ENCODE assay signal across 15 cellular contexts in the genomic region with DNA sequence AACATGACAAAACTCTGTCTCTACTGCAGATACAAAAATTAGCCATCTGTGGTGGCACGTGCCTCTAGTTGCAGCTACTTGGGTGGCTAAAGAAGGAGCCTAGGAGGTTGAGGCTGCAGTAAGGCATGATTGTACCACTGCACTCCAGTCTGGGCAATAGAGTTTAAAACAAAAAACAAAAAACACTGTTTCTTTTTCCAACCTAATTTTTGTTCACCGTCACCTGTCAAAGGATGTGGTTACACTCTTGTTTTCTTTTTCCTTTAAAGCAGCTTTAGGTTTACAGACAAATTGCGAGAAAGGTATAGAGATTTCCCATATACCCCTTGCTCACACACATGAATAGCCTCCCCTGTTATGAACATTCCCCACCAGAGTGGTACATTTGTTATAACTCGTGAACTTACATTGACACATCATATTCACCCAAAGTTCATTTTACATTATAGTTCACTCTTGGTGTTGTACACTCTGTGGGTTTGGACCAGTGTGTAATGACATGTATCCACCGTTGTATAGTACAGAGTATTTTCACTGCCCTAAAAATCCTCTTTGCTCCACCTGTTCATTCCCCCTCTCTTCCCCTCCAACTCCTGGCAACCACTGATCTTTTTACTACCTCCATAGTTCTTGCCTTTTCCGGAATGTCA. TPM values are rescaled to one million over a fixed set of nuclear protein-coding genes. Genes with fewer than 3 reads are reported as not detected.
DNase-seq lines count a peak whose midpoint lies in the region; ATAC-seq and TF ChIP-seq lines count a peak whose summit lies in the region.
"Had no signal": no experiment of that assay in that cellular context is flagged by ENCODE, and none has a peak within 500 bp of the region (broad histone marks: within the 10 kb centered on the region; RNA-seq: fewer than 3 reads in every experiment).

No MANE protein-coding gene starts in this region.

- peak overlapping the region; percentile 2 for H3K4me3 Mint-ChIP-seq in activated naive CD4-positive, alpha-beta T cell treated with anti-CD3 and anti-CD28 coated beads for 36 hours
- no peak overlapping the region for H3K4me3 Mint-ChIP-seq in activated naive CD8-positive, alpha-beta T cell treated with anti-CD3 and anti-CD28 coated beads, Interleukin-2, amount 50 U/mL, for 24 hours
- no peak overlapping the region for H3K4me3 Mint-ChIP-seq in stimulated activated naive CD8-positive, alpha-beta T cell treated with anti-CD3 and anti-CD28 coated beads, Interleukin-15, Interleukin-2, amounts not matched to agents 100 ng/mL and 50 ng/mL, for 24 hours
- H3K4me3 Mint-ChIP-seq in Calu3 (ENCODE audit: low read depth, unreplicated experiment) = no peak overlapping the region

- peak overlapping the region; percentile 70 for H3K27ac ChIP-seq in Karpas-422 (ENCODE audit: low read length)
- H3K27ac ChIP-seq: heart right ventricle, lower lobe of right lung, vagina had no signal

- H3K9me3 Mint-ChIP-seq in activated naive CD4-positive, alpha-beta T cell treated with anti-CD3 and anti-CD28 coated beads for 36 hours = no peaks in the 10 kb centered on the region
- no peaks in the 10 kb centered on the region for H3K9me3 Mint-ChIP-seq in activated naive CD8-positive, alpha-beta T cell treated with anti-CD3 and anti-CD28 coated beads, Interleukin-2, amount 50 U/mL, for 24 hours
- no peaks in the 10 kb centered on the region for H3K9me3 Mint-ChIP-seq in stimulated activated naive CD8-positive, alpha-beta T cell treated with anti-CD3 and anti-CD28 coated beads, Interleukin-15, Interleukin-2, amounts not matched to agents 100 ng/mL and 50 ng/mL, for 24 hours
- H3K9me3 Mint-ChIP-seq in Calu3 (ENCODE audit: low read depth, unreplicated experiment) = no peaks in the 10 kb centered on the region

- ATAC-seq in activated naive CD8-positive, alpha-beta T cell treated with anti-CD3 and anti-CD28 coated beads, Interleukin-2, amount 50 U/mL, for 24 hours = peak; percentile 75
- ATAC-seq: heart right ventricle, lower lobe of right lung, sciatic nerve had no signal

- no peak for TF ChIP-seq CTCF in Calu3 (IDR thresholded peaks at IDR 0.05; ENCODE audit: unreplicated experiment)

- H2AFZ ChIP-seq in Karpas-422 (ENCODE audit: low read length) = no peak overlapping the region

- intact Hi-C loops in activated naive CD4-positive, alpha-beta T cell treated with anti-CD3 and anti-CD28 coated beads for 36 hours (cut with micrococcal nuclease) = loop anchor here (1.0 kb wide), 2 partner anchors 20 to 26 kb away; partner anchors contain the start of gene SMG7
- intact Hi-C loops in posterior cingulate gyrus (cut with DNase I) = no loop called here
- intact Hi-C loops in Calu3 (cut with micrococcal nuclease; ENCODE audit: unreplicated experiment) = no loop called here

- peaks cover 98% of the 10 kb centered on the region for H3K79me2 ChIP-seq in Karpas-422 (ENCODE audit: low read length)

- peaks cover 94% of the 10 kb centered on the region for H3K4me1 ChIP-seq in Karpas-422 (ENCODE audit: low read length)

- H3K4me1 Mint-ChIP-seq in activated naive CD4-positive, alpha-beta T cell treated with anti-CD3 and anti-CD28 coated beads for 36 hours (ENCODE audit: low read depth) = peaks cover 62% of the 10 kb centered on the region
- H3K4me1 Mint-ChIP-seq in activated naive CD8-positive, alpha-beta T cell treated with anti-CD3 and anti-CD28 coated beads, Interleukin-2, amount 50 U/mL, for 24 hours = peaks cover 67% of the 10 kb centered on the region
- peaks cover 75% of the 10 kb centered on the region for H3K4me1 Mint-ChIP-seq in stimulated activated naive CD8-positive, alpha-beta T cell treated with anti-CD3 and anti-CD28 coated beads, Interleukin-15, Interleukin-2, amounts not matched to agents 100 ng/mL and 50 ng/mL, for 24 hours (ENCODE audit: low read depth)
- H3K4me1 Mint-ChIP-seq in Calu3 (ENCODE audit: low read depth, unreplicated experiment) = peaks cover 11% of the 10 kb centered on the region

- no TSS peak for BruUV-seq in Calu3 (replicated peaks; lab: Mats Ljungman, UMichigan)

- H3K27me3 ChIP-seq in Karpas-422 (ENCODE audit: low read length) = no peaks in the 10 kb centered on the region
- H3K27me3 ChIP-seq: heart right ventricle, vagina had no signal

- peaks cover 5% of the 10 kb centered on the region for H3K36me3 Mint-ChIP-seq in activated naive CD4-positive, alpha-beta T cell treated with anti-CD3 and anti-CD28 coated beads for 36 hours (ENCODE audit: low read depth)
- H3K36me3 Mint-ChIP-seq in activated naive CD8-positive, alpha-beta T cell treated with anti-CD3 and anti-CD28 coated beads, Interleukin-2, amount 50 U/mL, for 24 hours (ENCODE audit: low read depth) = peaks cover 1% of the 10 kb centered on the region
- H3K36me3 Mint-ChIP-seq in stimulated activated naive CD8-positive, alpha-beta T cell treated with anti-CD3 and anti-CD28 coated beads, Interleukin-15, Interleukin-2, amounts not matched to agents 100 ng/mL and 50 ng/mL, for 24 hours (ENCODE audit: low read depth) = peaks cover 10% of the 10 kb centered on the region
- H3K36me3 Mint-ChIP-seq in Calu3 (ENCODE audit: insufficient read depth, unreplicated experiment) = no peaks in the 10 kb centered on the region

- no peaks in the 10 kb centered on the region for H3K27me3 Mint-ChIP-seq in activated naive CD4-positive, alpha-beta T cell treated with anti-CD3 and anti-CD28 coated beads for 36 hours (ENCODE audit: low read depth)
- no peaks in the 10 kb centered on the region for H3K27me3 Mint-ChIP-seq in activated naive CD8-positive, alpha-beta T cell treated with anti-CD3 and anti-CD28 coated beads, Interleukin-2, amount 50 U/mL, for 24 hours
- H3K27me3 Mint-ChIP-seq in stimulated activated naive CD8-positive, alpha-beta T cell treated with anti-CD3 and anti-CD28 coated beads, Interleukin-15, Interleukin-2, amounts not matched to agents 100 ng/mL and 50 ng/mL, for 24 hours = no peaks in the 10 kb centered on the region
- no peaks in the 10 kb centered on the region for H3K27me3 Mint-ChIP-seq in Calu3 (ENCODE audit: unreplicated experiment)

- peak overlapping the region; percentile 25 for H3K4me2 ChIP-seq in Karpas-422 (ENCODE audit: low read depth, low read length, poor library complexity, severe bottlenecking)

- 0 out of 2 replicates have a peak, but pooled peaks cover 4% of the 10 kb centered on the region for H4K20me1 ChIP-seq in Karpas-422 (ENCODE audit: insufficient read depth, low read depth, low read length)

- no peaks in the 10 kb centered on the region; the same call in 1 of the 2 replicates for H3K36me3 ChIP-seq in Karpas-422 (ENCODE audit: insufficient read depth, low read length)
- H3K36me3 ChIP-seq: heart right ventricle, lower lobe of right lung, vagina had no signal

- CTCF ChIA-PET in activated naive CD4-positive, alpha-beta T cell treated with anti-CD3 and anti-CD28 coated beads for 36 hours (lab: Charles Lee) = no interaction called here
- CTCF ChIA-PET in Calu3 (lab: Charles Lee) = no interaction called here

- H3K9me3 ChIP-seq in Karpas-422 (ENCODE audit: low read length) = no peaks in the 10 kb centered on the region
- H3K9me3 ChIP-seq: heart right ventricle, lower lobe of right lung, vagina had no signal

- DNase-seq in activated naive CD4-positive, alpha-beta T cell treated with anti-CD3 and anti-CD28 coated beads for 36 hours = peak; percentile 22
- DNase-seq in activated naive CD4-positive, alpha-beta T cell treated with anti-CD3 and anti-CD28 coated beads, Interleukin-2, amount 50 U/mL, for 16 hours = no peak
- no peak for DNase-seq in Karpas-422
- DNase-seq in activated naive CD8-positive, alpha-beta T cell treated with anti-CD3 and anti-CD28 coated beads, Interleukin-2, amount 50 U/mL, for 24 hours = no peak
- no peak for DNase-seq in NCI-H510A (lab: John Stamatoyannopoulos, UW)
- no peak for DNase-seq in posterior cingulate gyrus
- no peak for DNase-seq in Calu3
- DNase-seq: heart right ventricle, KG1, lower lobe of right lung, NCI-H2081 treated with DMSO at 0.1 percent for 48 hours, NCI-H69 had no signal

- no peak overlapping the region for H3K4me3 ChIP-seq in Karpas-422 (ENCODE audit: low read length)
- H3K4me3 ChIP-seq: heart right ventricle, lower lobe of right lung, vagina had no signal

- no peaks in the 10 kb centered on the region for H3K9me2 ChIP-seq in Karpas-422 (replicated peaks; ENCODE audit: insufficient read depth, low read length)

- H3K9ac ChIP-seq in Karpas-422 (ENCODE audit: low read length) = peak overlapping the region; percentile 16; the same call in 1 of the 2 replicates

- H3K27ac Mint-ChIP-seq in activated naive CD4-positive, alpha-beta T cell treated with anti-CD3 and anti-CD28 coated beads for 36 hours = peak overlapping the region; percentile 75
- H3K27ac Mint-ChIP-seq in activated naive CD8-positive, alpha-beta T cell treated with anti-CD3 and anti-CD28 coated beads, Interleukin-2, amount 50 U/mL, for 24 hours = peak overlapping the region; percentile 45
- H3K27ac Mint-ChIP-seq in stimulated activated naive CD8-positive, alpha-beta T cell treated with anti-CD3 and anti-CD28 coated beads, Interleukin-15, Interleukin-2, amounts not matched to agents 100 ng/mL and 50 ng/mL, for 24 hours = peak overlapping the region; percentile 6
- no peak overlapping the region for H3K27ac Mint-ChIP-seq in Calu3 (ENCODE audit: unreplicated experiment)

RNA-seq across cellular contexts. Expression of gene SMG7, which starts 26.2 kb away (rescaled TPM):
- total RNA-seq in activated naive CD4-positive, alpha-beta T cell treated with anti-CD3 and anti-CD28 coated beads for 36 hours = 10 to 100 TPM; 49.3 to 54.2 TPM
- total RNA-seq in Karpas-422 (2014; rRNA removed; shearing (Covaris generic); ENCODE audit: low replicate concordance) = 41.1 and 99.7 TPM in 2 replicates
- total RNA-seq in Calu3 (2022) = 96.3 and 103 TPM in 2 replicates
